Comparison of ENCODE assay signal across 8 cellular contexts in genomic region chr2:47767880-47768609, GRCh38. TPM values are rescaled to one million over a fixed set of nuclear protein-coding genes. Genes with fewer than 3 reads are reported as not detected.
DNase-seq lines count a peak whose midpoint lies in the region; ATAC-seq, FAIRE-seq and TF ChIP-seq lines count a peak whose summit lies in the region.

No MANE protein-coding gene starts in this region.

- in situ Hi-C loops in transverse colon (cut with MboI; ENCODE audit: low pct_ligation_motif_present in 1 of 4, low pct_unique_long_range_greater_than_20kb in 1 of 4, low sequenced_read_pairs in 3 of 4): loop anchor here in 3 of 4 donors (10.0 kb wide), 3 partner anchors 323 to 433 kb away; no protein-coding TSS in a partner anchor

- H3K27ac ChIP-seq in ovary (no peak overlapping the region), transverse colon (no peak overlapping the region)

- peaks cover 5% of the 10 kb centered on the region for H3K27me3 Mint-ChIP-seq in activated T-helper 2 cell treated with anti-CD3 and anti-CD28 coated beads, Interferon-gamma antibody, Interleukin-2, Interleukin-4, amounts not matched to agents 10 μg/mL and 5 μg/mL and 100 μg/mL, durations not matched to agents 14 hours and 24 hours and 36 hours (ENCODE audit: low read depth)

- H3K27me3 ChIP-seq in ovary: no peaks in the 10 kb centered on the region
- no peaks in the 10 kb centered on the region for H3K27me3 ChIP-seq in transverse colon

- H3K4me1 ChIP-seq in ovary (ENCODE audit: insufficient read depth) (no peaks in the 10 kb centered on the region), transverse colon (peaks cover 0 to 5% (median 0%) of the 10 kb centered on the region in 4 donors)

- peaks cover 2% of the 10 kb centered on the region for H3K4me1 Mint-ChIP-seq in activated T-helper 2 cell treated with anti-CD3 and anti-CD28 coated beads, Interferon-gamma antibody, Interleukin-2, Interleukin-4, amounts not matched to agents 10 μg/mL and 5 μg/mL and 100 μg/mL, durations not matched to agents 14 hours and 24 hours and 36 hours (ENCODE audit: low read depth)

- H3K36me3 Mint-ChIP-seq in activated T-helper 2 cell treated with anti-CD3 and anti-CD28 coated beads, Interferon-gamma antibody, Interleukin-2, Interleukin-4, amounts not matched to agents 10 μg/mL and 5 μg/mL and 100 μg/mL, durations not matched to agents 14 hours and 24 hours and 36 hours (ENCODE audit: low read depth): no peaks in the 10 kb centered on the region

- no peak for TF ChIP-seq EP300 in ovary (IDR thresholded peaks at IDR 0.05)
- no peak for TF ChIP-seq EP300 in transverse colon (IDR thresholded peaks at IDR 0.05; ENCODE audit: low read depth)

- TF ChIP-seq POLR2A in ovary (IDR thresholded peaks at IDR 0.05): no peak
- no peak for TF ChIP-seq POLR2A in transverse colon (IDR thresholded peaks at IDR 0.05)

- H3K4me3 ChIP-seq in ovary: no peak overlapping the region
- no peak overlapping the region for H3K4me3 ChIP-seq in transverse colon

- no peaks in the 10 kb centered on the region for H3K9me3 Mint-ChIP-seq in activated T-helper 2 cell treated with anti-CD3 and anti-CD28 coated beads, Interferon-gamma antibody, Interleukin-2, Interleukin-4, amounts not matched to agents 10 μg/mL and 5 μg/mL and 100 μg/mL, durations not matched to agents 14 hours and 24 hours and 36 hours

- DNase-seq in NCI-H1436 (lab: John Stamatoyannopoulos, UW) (peak; percentile 15), NCI-H1436 treated with DMSO at 0.1 percent for 48 hours (lab: John Stamatoyannopoulos, UW) (no peak), RKO (ENCODE audit: low spot score) (peak; percentile 44), frontal cortex (ENCODE audit: low spot score in 2 of 2) (peak; percentile 28 to 60), ovary (peak; percentile 60 to 86 (median 74)), transverse colon (peak; percentile 70)
- peak; percentile 54 for DNase-seq in activated T-helper 2 cell treated with anti-CD3 and anti-CD28 coated beads, Interferon-gamma antibody, Interleukin-2, Interleukin-4, amounts not matched to agents 10 μg/mL and 5 μg/mL and 100 μg/mL, durations not matched to agents 14 hours and 24 hours and 36 hours (ENCODE audit: low spot score)

- H3K27ac Mint-ChIP-seq in activated T-helper 2 cell treated with anti-CD3 and anti-CD28 coated beads, Interferon-gamma antibody, Interleukin-2, Interleukin-4, amounts not matched to agents 10 μg/mL and 5 μg/mL and 100 μg/mL, durations not matched to agents 14 hours and 24 hours and 36 hours: no peak overlapping the region

- ATAC-seq in HG03095 (IDR thresholded peaks at IDR 0.05; ENCODE audit: unreplicated experiment): peak; percentile 80

- WGBS in ovary, 3 donors: 28 to 30% (median 29%) methylated on average over 26 to 28 of the region's 28 CpGs
- WGBS in transverse colon (ENCODE audit: low coverage in 1 of 2), 2 donors: 35 to 63% methylated on average over 3 to 23 of the region's 28 CpGs

- no peak for FAIRE-seq in frontal cortex (lab: Jason Lieb, UNC)

- H3K4me3 Mint-ChIP-seq in activated T-helper 2 cell treated with anti-CD3 and anti-CD28 coated beads, Interferon-gamma antibody, Interleukin-2, Interleukin-4, amounts not matched to agents 10 μg/mL and 5 μg/mL and 100 μg/mL, durations not matched to agents 14 hours and 24 hours and 36 hours (ENCODE audit: low read depth): no peak overlapping the region

- TF ChIP-seq CTCF in ovary (IDR thresholded peaks at IDR 0.05) (peak; percentile 90 to 98 (median 96)), transverse colon (IDR thresholded peaks at IDR 0.05) (peak; percentile 93 to 100 (median 100))

- H3K36me3 ChIP-seq in ovary (no peaks in the 10 kb centered on the region), transverse colon (no peaks in the 10 kb centered on the region)

- H3K9me3 ChIP-seq in ovary (no peaks in the 10 kb centered on the region), transverse colon (no peaks in the 10 kb centered on the region)

- intact Hi-C loops in activated T-helper 2 cell treated with anti-CD3 and anti-CD28 coated beads, Interferon-gamma antibody, Interleukin-2, Interleukin-4, amounts not matched to agents 10 μg/mL and 5 μg/mL and 100 μg/mL, durations not matched to agents 14 hours and 24 hours and 36 hours (cut with micrococcal nuclease): loop anchor here (2.0 to 10.0 kb wide), 2 partner anchors 53 to 433 kb away; no protein-coding TSS in a partner anchor
- intact Hi-C loops in ovary (cut with DNase I) (loop anchor here in 3 of 4 donors (5.0 to 10.0 kb wide), 6 partner anchors 323 to 431 kb away; no protein-coding TSS in a partner anchor), transverse colon (cut with DNase I; ENCODE audit: low total_unique reads) (loop anchor here (5.0 kb wide), 1 partner anchor 331 kb away; no protein-coding TSS in a partner anchor)

RNA-seq across cellular contexts. Expression of gene MSH6, which starts 14.9 kb away (rescaled TPM):
- total RNA-seq in activated T-helper 2 cell treated with anti-CD3 and anti-CD28 coated beads, Interferon-gamma antibody, Interleukin-2, Interleukin-4, amounts not matched to agents 10 μg/mL and 5 μg/mL and 100 μg/mL, durations not matched to agents 14 hours and 24 hours and 36 hours: 119 and 132 TPM in 2 replicates
- 48.5 TPM for total RNA-seq in frontal cortex
- 100 to 1,000 TPM in 2 of 7 donors, 10 to 100 TPM in 5; 61.9 to 134 (median 87.0) TPM for total RNA-seq in ovary
- polyA plus RNA-seq in ovary: 10 to 100 TPM; 50.1 to 66.0 TPM
- total RNA-seq in transverse colon: 10 to 100 TPM; 15.9 to 21.9 (median 17.2) TPM
